Comparison of ENCODE assay signal across 30 cellular contexts in genomic region chr3:184694694-184695093, GRCh38.
"Had no signal": no experiment of that assay in that cellular context is flagged by ENCODE, and none has a peak within 500 bp of the region (broad histone marks: within the 10 kb centered on the region; RNA-seq: fewer than 3 reads in every experiment).

No MANE protein-coding gene starts in this region.

- H3K4me3 Mint-ChIP-seq: activated B cell treated with CpG ODN at 0.5 μM for 24 hours; activated CD4-positive, alpha-beta T cell treated with anti-CD3 and anti-CD28 coated beads for 36 hours; activated naive CD8-positive, alpha-beta T cell; activated T-cell treated with anti-CD3 and anti-CD28 coated beads, Interleukin-2, amount 50 U/mL, for 4 hours; central memory CD8-positive, alpha-beta T cell; natural killer cell; stimulated activated effector memory CD8-positive, alpha-beta T cell treated with anti-CD3 and anti-CD28 coated beads, Interleukin-12 subunit alpha, Interleukin-12 subunit beta, amount 100 ng/mL, for 72 hours; T-helper 1 cell treated with Interleukin-12 subunit alpha and Interleukin-12 subunit beta and Interleukin-4 antibody, amounts not matched to agents 30 μg/mL and 1 μg/mL, for 36 hours had no signal

- H3K27ac ChIP-seq: adrenal gland, ascending aorta, colonic mucosa, esophagus squamous epithelium, gastroesophageal sphincter, heart right ventricle, left lung, thoracic aorta, upper lobe of right lung had no signal

- H3K27ac Mint-ChIP-seq: activated B cell treated with CpG ODN at 0.5 μM for 24 hours; activated CD4-positive, alpha-beta T cell treated with anti-CD3 and anti-CD28 coated beads for 36 hours; activated naive CD8-positive, alpha-beta T cell; activated T-helper 2 cell treated with anti-CD3 and anti-CD28 coated beads, Interferon-gamma antibody, Interleukin-2, Interleukin-4, amounts not matched to agents 10 μg/mL and 5 μg/mL and 100 μg/mL, durations not matched to agents 14 hours and 24 hours and 36 hours; natural killer cell; stimulated activated effector memory CD8-positive, alpha-beta T cell treated with anti-CD3 and anti-CD28 coated beads, Interleukin-12 subunit alpha, Interleukin-12 subunit beta, amount 100 ng/mL, for 72 hours; T-helper 1 cell treated with Interleukin-12 subunit alpha and Interleukin-12 subunit beta and Interleukin-4 antibody, amounts not matched to agents 30 μg/mL and 1 μg/mL, for 36 hours had no signal

- H3K36me3 Mint-ChIP-seq: activated naive CD8-positive, alpha-beta T cell; natural killer cell; stimulated activated effector memory CD8-positive, alpha-beta T cell treated with anti-CD3 and anti-CD28 coated beads, Interleukin-12 subunit alpha, Interleukin-12 subunit beta, amount 100 ng/mL, for 72 hours had no signal

- H3K36me3 ChIP-seq: adrenal gland, ascending aorta, breast epithelium, colonic mucosa, esophagus squamous epithelium, gastroesophageal sphincter, heart right ventricle, left lung, thoracic aorta, upper lobe of right lung had no signal

- H3K9me3 Mint-ChIP-seq: activated B cell treated with CpG ODN at 0.5 μM for 24 hours; activated T-cell treated with anti-CD3 and anti-CD28 coated beads, Interleukin-2, amount 50 U/mL, for 4 hours; activated T-helper 2 cell treated with anti-CD3 and anti-CD28 coated beads, Interferon-gamma antibody, Interleukin-2, Interleukin-4, amounts not matched to agents 10 μg/mL and 5 μg/mL and 100 μg/mL, durations not matched to agents 14 hours and 24 hours and 36 hours; central memory CD8-positive, alpha-beta T cell; natural killer cell; stimulated activated effector memory CD8-positive, alpha-beta T cell treated with anti-CD3 and anti-CD28 coated beads, Interleukin-12 subunit alpha, Interleukin-12 subunit beta, amount 100 ng/mL, for 72 hours; T-helper 1 cell treated with Interleukin-12 subunit alpha and Interleukin-12 subunit beta and Interleukin-4 antibody, amounts not matched to agents 30 μg/mL and 1 μg/mL, for 36 hours had no signal

- H3K27me3 ChIP-seq: adrenal gland, ascending aorta, breast epithelium, colonic mucosa, esophagus squamous epithelium, gastroesophageal sphincter, heart right ventricle, left lung, upper lobe of right lung had no signal

- ATAC-seq: activated CD4-positive, alpha-beta T cell treated with anti-CD3 and anti-CD28 coated beads for 36 hours; activated T-cell treated with anti-CD3 and anti-CD28 coated beads, Interleukin-2, amount 50 U/mL, for 4 hours; gastroesophageal sphincter; left lung; natural killer cell; sciatic nerve; stimulated activated effector memory CD8-positive, alpha-beta T cell treated with anti-CD3 and anti-CD28 coated beads, Interleukin-12 subunit alpha, Interleukin-12 subunit beta, amount 100 ng/mL, for 72 hours; upper lobe of right lung had no signal

- H3K4me1 Mint-ChIP-seq: activated CD4-positive, alpha-beta T cell treated with anti-CD3 and anti-CD28 coated beads for 36 hours; central memory CD8-positive, alpha-beta T cell; natural killer cell; stimulated activated effector memory CD8-positive, alpha-beta T cell treated with anti-CD3 and anti-CD28 coated beads, Interleukin-12 subunit alpha, Interleukin-12 subunit beta, amount 100 ng/mL, for 72 hours had no signal

- H3K27me3 Mint-ChIP-seq: activated B cell treated with CpG ODN at 0.5 μM for 24 hours; activated CD4-positive, alpha-beta T cell treated with anti-CD3 and anti-CD28 coated beads for 36 hours; activated naive CD8-positive, alpha-beta T cell had no signal

- H3K9me3 ChIP-seq: adrenal gland, ascending aorta, breast epithelium, colonic mucosa, esophagus squamous epithelium, gastroesophageal sphincter, heart right ventricle, left lung, thoracic aorta, upper lobe of right lung had no signal

- H3K4me1 ChIP-seq: colonic mucosa had no signal

- DNase-seq: activated B cell treated with CpG ODN at 0.5 μM for 24 hours; activated CD4-positive, alpha-beta T cell treated with anti-CD3 and anti-CD28 coated beads for 36 hours; activated CD4-positive, alpha-beta T cell treated with anti-CD3 and anti-CD28 coated beads, Interleukin-2, amount 50 U/mL, for 4 hours; activated CD8-positive, alpha-beta memory T cell treated with anti-CD3 and anti-CD28 coated beads for 24 hours; activated CD8-positive, alpha-beta memory T cell treated with anti-CD3 and anti-CD28 coated beads, Interleukin-2, amount 50 U/mL, for 48 hours; activated naive CD4-positive, alpha-beta T cell; activated T-cell treated with anti-CD3 and anti-CD28 coated beads, Interleukin-2, amount 50 U/mL, for 4 hours; adrenal gland; colonic mucosa; esophagus squamous epithelium; heart right ventricle; islet precursor cell; left lung; midbrain; natural killer cell; occipital lobe; small intestine; stimulated activated CD4-positive, alpha-beta T cell treated with anti-CD3 and anti-CD28 coated beads, Interleukin-2, amount 100 ng/mL, for 24 hours; upper lobe of right lung had no signal

- H3K4me3 ChIP-seq: adrenal gland, ascending aorta, breast epithelium, colonic mucosa, esophagus squamous epithelium, gastroesophageal sphincter, heart right ventricle, left lung, lung, thoracic aorta, upper lobe of right lung had no signal
